Comparison of ENCODE assay signal across 8 cellular contexts in genomic region chr15:42736178-42736792, GRCh38. TPM values are rescaled to one million over a fixed set of nuclear protein-coding genes. Genes with fewer than 3 reads are reported as not detected.
DNase-seq lines count a peak whose midpoint lies in the region; ATAC-seq lines count a peak whose summit lies in the region.

No MANE protein-coding gene starts in this region.

- H3K4me3 Mint-ChIP-seq in natural killer cell treated with Interleukin-12 subunit alpha and Interleukin-12 subunit beta and Interleukin-15 and Interleukin-18, amount 100 ng/mL, for 72 hours, result peak overlapping the region; percentile 82

- peak; percentile 37 for ATAC-seq in HG03066 (IDR thresholded peaks at IDR 0.05; ENCODE audit: low read depth, unreplicated experiment)
- ATAC-seq in natural killer cell treated with Interleukin-12 subunit alpha and Interleukin-12 subunit beta and Interleukin-15 and Interleukin-18, amount 100 ng/mL, for 72 hours, result peak; percentile 44 to 56

- no peaks in the 10 kb centered on the region for H3K27me3 Mint-ChIP-seq in natural killer cell treated with Interleukin-12 subunit alpha and Interleukin-12 subunit beta and Interleukin-15 and Interleukin-18, amount 100 ng/mL, for 72 hours

- peaks cover 3 to 21% of the 10 kb centered on the region in 2 donors for H3K36me3 ChIP-seq in esophagus (ENCODE audit: control insufficient read depth in 2 of 2, insufficient read depth in 2 of 2, low read length in 1 of 2)

- WGBS in esophagus, 2 donors, result 1 to 2% methylated on average over 27 to 55 of the region's 55 CpGs

- peak overlapping the region; percentile 82 for H3K4me3 ChIP-seq in esophagus (ENCODE audit: low read depth in 1 of 2, low read length in 2 of 2)

- H3K4me1 Mint-ChIP-seq in natural killer cell treated with Interleukin-12 subunit alpha and Interleukin-12 subunit beta and Interleukin-15 and Interleukin-18, amount 100 ng/mL, for 72 hours (ENCODE audit: low read depth in 2 of 2), result peaks cover 13 to 17% of the 10 kb centered on the region in 2 donors

- peak overlapping the region; percentile 81 to 95 for H3K27ac ChIP-seq in esophagus (ENCODE audit: low read depth in 2 of 2, low read length in 1 of 2)

- intact Hi-C loops in posterior vena cava (cut with DNase I), result loop anchor here in 1 of 2 donors (10.0 kb wide), 1 partner anchor 189 kb away; the partner anchor contains the start of gene TTBK2

- H3K36me3 Mint-ChIP-seq in natural killer cell treated with Interleukin-12 subunit alpha and Interleukin-12 subunit beta and Interleukin-15 and Interleukin-18, amount 100 ng/mL, for 72 hours, result peaks cover 16% of the 10 kb centered on the region

- H3K27me3 ChIP-seq in esophagus (ENCODE audit: control insufficient read depth in 1 of 2, insufficient read depth in 2 of 2, low read length in 2 of 2), result no peaks in the 10 kb centered on the region

- peak overlapping the region in 1 of 2 donors; percentile 29 for H3K27ac Mint-ChIP-seq in natural killer cell treated with Interleukin-12 subunit alpha and Interleukin-12 subunit beta and Interleukin-15 and Interleukin-18, amount 100 ng/mL, for 72 hours

- peaks cover 0 to 5% of the 10 kb centered on the region in 2 donors for H3K4me1 ChIP-seq in esophagus (ENCODE audit: control insufficient read depth in 2 of 2, insufficient read depth in 2 of 2, low read length in 1 of 2)

- no peaks in the 10 kb centered on the region for H3K9me3 ChIP-seq in esophagus (ENCODE audit: control insufficient read depth in 2 of 2, insufficient read depth in 1 of 2, low read depth in 1 of 2, low read length in 1 of 2)

- DNase-seq in stimulated activated CD4-positive, alpha-beta T cell treated with anti-CD3 and anti-CD28 coated beads, Interleukin-12 subunit alpha, Interleukin-12 subunit beta, amount 100 ng/mL, for 4 hours, result peak; percentile 15
- DNase-seq in stimulated activated CD4-positive, alpha-beta T cell treated with anti-CD3 and anti-CD28 coated beads, Interleukin-4, amount 100 ng/mL, for 1 hour, result no peak
- DNase-seq in UCSD-AML1 (lab: John Stamatoyannopoulos, UW; ENCODE audit: unreplicated experiment) (peak; percentile 41), foreskin melanocyte (no peak), posterior vena cava (ENCODE audit: low spot score) (no peak)
- DNase-seq in natural killer cell treated with Interleukin-12 subunit alpha and Interleukin-12 subunit beta and Interleukin-15 and Interleukin-18, amount 100 ng/mL, for 72 hours (ENCODE audit: low spot score), result no peak

- H3K9me3 Mint-ChIP-seq in natural killer cell treated with Interleukin-12 subunit alpha and Interleukin-12 subunit beta and Interleukin-15 and Interleukin-18, amount 100 ng/mL, for 72 hours, result no peaks in the 10 kb centered on the region

RNA-seq across cellular contexts. Expression of gene CDAN1, which starts 0.6 kb away (rescaled TPM):
- polyA plus RNA-seq in esophagus, result 10 to 100 TPM in 1 of 2 donors, 1 to 10 TPM in 1; 5.0 to 10.8 TPM
- 10 to 100 TPM; 14.9 to 30.5 TPM for total RNA-seq in natural killer cell treated with Interleukin-12 subunit alpha and Interleukin-12 subunit beta and Interleukin-15 and Interleukin-18, amount 100 ng/mL, for 72 hours
- total RNA-seq in posterior vena cava, result 10 to 100 TPM in 1 of 2 donors, 1 to 10 TPM in 1; 7.2 to 10.3 TPM

Comparison
In these comparisons a context has a peak if more than half of its experiments do, and no peak if none do; other contexts are left out.
1. DNase-seq: peak in stimulated activated CD4-positive, alpha-beta T cell treated with anti-CD3 and anti-CD28 coated beads, Interleukin-12 subunit alpha, Interleukin-12 subunit beta, amount 100 ng/mL, for 4 hours (single experiment) and UCSD-AML1 (single experiment); none in stimulated activated CD4-positive, alpha-beta T cell treated with anti-CD3 and anti-CD28 coated beads, Interleukin-4, amount 100 ng/mL, for 1 hour (single experiment), natural killer cell treated with Interleukin-12 subunit alpha and Interleukin-12 subunit beta and Interleukin-15 and Interleukin-18, amount 100 ng/mL, for 72 hours (single experiment), foreskin melanocyte (single experiment) and posterior vena cava (single experiment).